ENCODE assay signal across 10 cellular contexts in genomic region chr5:60207031-60207430, GRCh38.
A peak's percentile ranks its signal among the peaks of the same experiment; 100 is the strongest.
DNase-seq lines count a peak whose midpoint lies in the region; ATAC-seq, FAIRE-seq and TF ChIP-seq lines count a peak whose summit lies in the region.
"Had no signal": no experiment of that assay in that cellular context is flagged by ENCODE, and none has a peak within 500 bp of the region (broad histone marks: within the 10 kb centered on the region; RNA-seq: fewer than 3 reads in every experiment).

No MANE protein-coding gene starts in this region.

- H4K20me1 ChIP-seq in GM12878 (ENCODE audit: control insufficient read depth, insufficient read depth) (no peaks in the 10 kb centered on the region), osteoblast (ENCODE audit: insufficient read depth, low read length) (no peaks in the 10 kb centered on the region)

- H3K9ac ChIP-seq in GM12878 (ENCODE audit: control insufficient read depth, insufficient read depth, low read length): no peak overlapping the region

- H3K27me3 ChIP-seq in GM12878 (replicated peaks in 1 of 2; ENCODE audit: control insufficient read depth in 2 of 2, insufficient read depth in 2 of 2, low read length in 1 of 2): no peaks in the 10 kb centered on the region
- no peaks in the 10 kb centered on the region for H3K27me3 ChIP-seq in osteoblast (ENCODE audit: insufficient read depth, low read length)

- H2AFZ ChIP-seq in GM12878 (ENCODE audit: control insufficient read depth, low read depth, low read length) (no peak overlapping the region), osteoblast (ENCODE audit: low read length) (no peak overlapping the region)

- ATAC-seq in GM21360 (IDR thresholded peaks at IDR 0.05; ENCODE audit: unreplicated experiment) (peak; percentile 97), HG03280 (IDR thresholded peaks at IDR 0.05; ENCODE audit: unreplicated experiment) (peak; percentile 92), GM12878 (peak; percentile 89)

- SMC1A ChIA-PET in GM12878 (lab: Charles Lee; ENCODE audit: uncharacterized antibody, unreplicated experiment): no interaction called here

- no peaks in the 10 kb centered on the region for H3K9me3 Mint-ChIP-seq in osteocyte (ENCODE audit: unreplicated experiment)

- H3K4me1 Mint-ChIP-seq in osteocyte (ENCODE audit: unreplicated experiment): no peaks in the 10 kb centered on the region

- H3K4me1 ChIP-seq in GM12878 (ENCODE audit: control insufficient read depth, insufficient read depth, low read length) (no peaks in the 10 kb centered on the region), osteoblast (ENCODE audit: insufficient read depth, low read length) (no peaks in the 10 kb centered on the region)

- no peaks in the 10 kb centered on the region for H3K36me3 Mint-ChIP-seq in osteocyte (ENCODE audit: unreplicated experiment)

- no TSS peak for BruUV-seq in GM12878 (replicated peaks; lab: Mats Ljungman, UMichigan)

- H3K79me2 ChIP-seq in GM12878 (ENCODE audit: control insufficient read depth, insufficient read depth, low read length) (no peaks in the 10 kb centered on the region), osteoblast (ENCODE audit: insufficient read depth, low read length) (no peaks in the 10 kb centered on the region)

- TF ChIP-seq CTCF in GM12878 (IDR thresholded peaks at IDR 0.05 in 2 of 3, conservative IDR thresholded peaks at IDR 0.05 in 1 of 3; ENCODE audit: control insufficient read depth in 2 of 3, extremely low read depth in 1 of 3, insufficient read depth in 1 of 3, low read depth in 3 of 3, low read length in 3 of 3): no peak
- TF ChIP-seq CTCF in osteocyte (IDR thresholded peaks at IDR 0.05): no peak
- no peak for TF ChIP-seq CTCF in osteoblast (IDR thresholded peaks at IDR 0.05; ENCODE audit: extremely low read depth, low read depth, low read length)

- H3K36me3 ChIP-seq in GM12878 (ENCODE audit: control insufficient read depth in 2 of 2, insufficient read depth in 2 of 2, low read length in 1 of 2) (no peaks in the 10 kb centered on the region), osteoblast (ENCODE audit: insufficient read depth, low read length) (no peaks in the 10 kb centered on the region)

- no peak overlapping the region for H3K4me3 ChIP-seq in GM12878
- no peak overlapping the region for H3K4me3 ChIP-seq in osteoblast (ENCODE audit: insufficient read depth, low read length)

- no peak overlapping the region for H3K27ac Mint-ChIP-seq in osteocyte (ENCODE audit: unreplicated experiment)

- no peak for TF ChIP-seq RAD21 in GM12878 (IDR thresholded peaks at IDR 0.05; ENCODE audit: insufficient read depth, low read depth, low read length)

- H3K27ac ChIP-seq in GM12878 (ENCODE audit: control insufficient read depth, insufficient read depth): no peak overlapping the region
- no peak overlapping the region for H3K27ac ChIP-seq in osteoblast (ENCODE audit: low read depth, low read length)

- WGBS in GM12878 (ENCODE audit: insufficient coverage, insufficient replicate concordance, low lambda C conversion rate, missing lambda C conversion rate): 2% methylated on average over 3 of the region's 3 CpGs

- TF ChIP-seq POLR2A in GM12891 (IDR thresholded peaks at IDR 0.05; ENCODE audit: low read depth, low read length): no peak
- no peak for TF ChIP-seq POLR2A in GM12878 (IDR thresholded peaks at IDR 0.05; ENCODE audit: low read depth, low read length)

- H3K4me2 ChIP-seq in GM12878 (ENCODE audit: control insufficient read depth, insufficient read depth): no peak overlapping the region
- H3K4me2 ChIP-seq in osteoblast (ENCODE audit: insufficient read depth, low read length): no peak overlapping the region

- H3K27me3 Mint-ChIP-seq in osteocyte (ENCODE audit: unreplicated experiment): peaks cover 30% of the 10 kb centered on the region

- POLR2A ChIA-PET in GM12878 (lab: Charles Lee): no interaction called here

- CTCF ChIA-PET in GM12878 (lab: Yijun Ruan, JAX): no interaction called here

- FAIRE-seq in GM12891 (lab: Jason Lieb, UNC) (peak; percentile 61), GM12878 (lab: Jason Lieb, UNC) (peak; percentile 71)
- FAIRE-seq: D721Med had no signal

- peak; percentile 21 for DNase-seq in GM12891 (ENCODE audit: insufficient read length, low spot score)
- DNase-seq in GM12878 (ENCODE audit: low read depth, low spot score): peak; percentile 40
- no peak for DNase-seq in D341Med (ENCODE audit: low spot score)
- no peak for DNase-seq in osteocyte (ENCODE audit: extremely low spot score, unreplicated experiment)
- no peak for DNase-seq in osteoblast (ENCODE audit: insufficient read length, low spot score, missing footprints)
- no peak for DNase-seq in NCI-H1105 treated with DMSO at 0.1 percent for 48 hours (lab: John Stamatoyannopoulos, UW)
- DNase-seq: activated effector memory CD4-positive, alpha-beta T cell treated with Interleukin-2 at 50 U/mL for 16 hours had no signal

- no peaks in the 10 kb centered on the region for H3K9me3 ChIP-seq in GM12878 (replicated peaks; ENCODE audit: control insufficient read depth, insufficient read depth, low read length)
- no peaks in the 10 kb centered on the region for H3K9me3 ChIP-seq in osteoblast (ENCODE audit: low read depth, low read length)

- peak in 1 of 2 experiments; percentile 47; a peak in 1 of 4 replicates for TF ChIP-seq EP300 in GM12878 (IDR thresholded peaks at IDR 0.05; ENCODE audit: borderline replicate concordance in 1 of 2, control insufficient read depth in 1 of 2, low read depth in 2 of 2, low read length in 2 of 2)

- RAD21 ChIA-PET in GM12878 (lab: Charles Lee; ENCODE audit: unreplicated experiment): no interaction called here

- H3K4me3 Mint-ChIP-seq in osteocyte (ENCODE audit: unreplicated experiment): no peak overlapping the region

- intact Hi-C loops in GM12878 (cut with micrococcal nuclease; ENCODE audit: unreplicated experiment): loop anchor here (5.0 kb wide), 1 partner anchor 175 kb away; no protein-coding TSS in a partner anchor

- in situ Hi-C loops in GM12878 (cut with MboI): no loop called here

TF ChIP-seq in GM12891, 5 proteins besides CTCF, POLR2A, EP300 and RAD21:
- TF ChIP-seq PAX5 (IDR thresholded peaks at IDR 0.05; ENCODE audit: insufficient read depth, low read length, severe bottlenecking): no peak
- peak; percentile 87 for TF ChIP-seq SPI1 (IDR thresholded peaks at IDR 0.05; ENCODE audit: low read depth, low read length)

TF ChIP-seq in GM12878, 131 proteins besides CTCF, POLR2A, EP300 and RAD21 (continues in another document):
- TF ChIP-seq E4F1 (IDR thresholded peaks at IDR 0.05; ENCODE audit: borderline replicate concordance, partially characterized antibody): no peak
- no peak for TF ChIP-seq IRF4 (IDR thresholded peaks at IDR 0.05; ENCODE audit: low read depth, low read length)
- TF ChIP-seq, protein P1, sequence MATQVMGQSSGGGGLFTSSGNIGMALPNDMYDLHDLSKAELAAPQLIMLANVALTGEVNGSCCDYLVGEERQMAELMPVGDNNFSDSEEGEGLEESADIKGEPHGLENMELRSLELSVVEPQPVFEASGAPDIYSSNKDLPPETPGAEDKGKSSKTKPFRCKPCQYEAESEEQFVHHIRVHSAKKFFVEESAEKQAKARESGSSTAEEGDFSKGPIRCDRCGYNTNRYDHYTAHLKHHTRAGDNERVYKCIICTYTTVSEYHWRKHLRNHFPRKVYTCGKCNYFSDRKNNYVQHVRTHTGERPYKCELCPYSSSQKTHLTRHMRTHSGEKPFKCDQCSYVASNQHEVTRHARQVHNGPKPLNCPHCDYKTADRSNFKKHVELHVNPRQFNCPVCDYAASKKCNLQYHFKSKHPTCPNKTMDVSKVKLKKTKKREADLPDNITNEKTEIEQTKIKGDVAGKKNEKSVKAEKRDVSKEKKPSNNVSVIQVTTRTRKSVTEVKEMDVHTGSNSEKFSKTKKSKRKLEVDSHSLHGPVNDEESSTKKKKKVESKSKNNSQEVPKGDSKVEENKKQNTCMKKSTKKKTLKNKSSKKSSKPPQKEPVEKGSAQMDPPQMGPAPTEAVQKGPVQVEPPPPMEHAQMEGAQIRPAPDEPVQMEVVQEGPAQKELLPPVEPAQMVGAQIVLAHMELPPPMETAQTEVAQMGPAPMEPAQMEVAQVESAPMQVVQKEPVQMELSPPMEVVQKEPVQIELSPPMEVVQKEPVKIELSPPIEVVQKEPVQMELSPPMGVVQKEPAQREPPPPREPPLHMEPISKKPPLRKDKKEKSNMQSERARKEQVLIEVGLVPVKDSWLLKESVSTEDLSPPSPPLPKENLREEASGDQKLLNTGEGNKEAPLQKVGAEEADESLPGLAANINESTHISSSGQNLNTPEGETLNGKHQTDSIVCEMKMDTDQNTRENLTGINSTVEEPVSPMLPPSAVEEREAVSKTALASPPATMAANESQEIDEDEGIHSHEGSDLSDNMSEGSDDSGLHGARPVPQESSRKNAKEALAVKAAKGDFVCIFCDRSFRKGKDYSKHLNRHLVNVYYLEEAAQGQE (IDR thresholded peaks at IDR 0.05; ENCODE audit: low read depth, low read length): no peak
- TF ChIP-seq SPI1 (IDR thresholded peaks at IDR 0.05; ENCODE audit: borderline replicate concordance, insufficient read depth, low read depth, low read length): peak; percentile 89
- TF ChIP-seq NFXL1 (IDR thresholded peaks at IDR 0.05; ENCODE audit: borderline replicate concordance): no peak
- no peak for TF ChIP-seq CEBPB (IDR thresholded peaks at IDR 0.05; ENCODE audit: borderline replicate concordance in 1 of 2, low read depth in 2 of 2, low read length in 2 of 2)

Comparison
In these comparisons a context has a peak if more than half of its experiments do, and no peak if none do; other contexts are left out.
1. DNase-seq: peak in GM12891 (single experiment) and GM12878 (single experiment); none in D341Med (single experiment), osteocyte (single experiment), osteoblast (single experiment) and NCI-H1105 treated with DMSO at 0.1 percent for 48 hours (single experiment).
2. Peak in every context shown above with its lines, with median percentiles within 50 percentile points of each other: ATAC-seq.